In genomic region chr16:22190169-22191088, GRCh38 we compare ENCODE assay signal across 9 cellular contexts. TPM values are rescaled to one million over a fixed set of nuclear protein-coding genes. Genes with fewer than 3 reads are reported as not detected.
DNase-seq lines count a peak whose midpoint lies in the region; ATAC-seq and TF ChIP-seq lines count a peak whose summit lies in the region.
"Had no signal": no experiment of that assay in that cellular context is flagged by ENCODE, and none has a peak within 500 bp of the region (broad histone marks: within the 10 kb centered on the region; RNA-seq: fewer than 3 reads in every experiment).

No MANE protein-coding gene starts in this region.

- ATAC-seq in HG03175 (IDR thresholded peaks at IDR 0.05; ENCODE audit: unreplicated experiment) = peak; percentile 70
- peak; percentile 78 for ATAC-seq in WTC11

- peak; percentile 98 for DNase-seq in AG09309 (ENCODE audit: low read depth)
- peak; percentile 100 for DNase-seq in NCI-H2227 treated with DMSO at 0.1 percent for 48 hours (lab: John Stamatoyannopoulos, UW)
- peak; percentile 100 for DNase-seq in WTC11 (ENCODE audit: low spot score)
- DNase-seq in cardiac fibroblast (ENCODE audit: low read depth in 2 of 2) = peak; percentile 100
- peak; percentile 97 for DNase-seq in inferior parietal cortex (ENCODE audit: extremely low spot score)
- peak; percentile 100 for DNase-seq in spleen

- POLR2A ChIA-PET in WTC11 (lab: Charles Lee) = interaction anchor here (0.6 to 2.2 kb wide), 5 partner anchors 11 to 108 kb away, joined by 3 to 7 read pairs (median 4); partner anchors contain the start of gene EEF2K

- H3K27me3 ChIP-seq in spleen (replicated peaks in 1 of 7) = no peaks in the 10 kb centered on the region

- TF ChIP-seq CTCF in AG09309 (IDR thresholded peaks at IDR 0.05; ENCODE audit: control insufficient read depth, insufficient read depth, low read depth, low read length, missing control alignments) = no peak
- no peak for TF ChIP-seq CTCF in WTC11 (IDR thresholded peaks at IDR 0.05)
- TF ChIP-seq CTCF in cardiac fibroblast (IDR thresholded peaks at IDR 0.05; ENCODE audit: low read depth, low read length) = no peak
- TF ChIP-seq CTCF in spleen (IDR thresholded peaks at IDR 0.05 in 8 of 11, conservative IDR thresholded peaks at IDR 0.05 in 3 of 11) = peak in 2 of 11 experiments; percentile 2 to 10

- H3K27ac ChIP-seq in spleen = peak overlapping the region; percentile 92 to 100 (median 96)

- intact Hi-C loops in spleen (cut with DNase I; ENCODE audit: low total_unique reads) = no loop called here

- H3K4me1 ChIP-seq in spleen = peaks cover 29 to 62% (median 49%) of the 10 kb centered on the region in 6 donors

- peak overlapping the region; percentile 87 for H3K27ac Mint-ChIP-seq in WTC11

- H3K4me3 ChIP-seq in AG09309 (ENCODE audit: control insufficient read depth, low read depth, low read length) (peak overlapping the region; percentile 54), cardiac fibroblast (replicated peaks in 1 of 2; ENCODE audit: low read depth in 2 of 2, low read length in 2 of 2) (peak overlapping the region; percentile 51 to 65), spleen (peak overlapping the region; percentile 38 to 93 (median 72))

- in situ Hi-C loops in GM18951 (cut with MboI; ENCODE audit: low sequenced_read_pairs, unreplicated experiment) = no loop called here

- TF ChIP-seq POLR2A in GM18951 (IDR thresholded peaks at IDR 0.05; ENCODE audit: extremely low read depth, insufficient read depth, insufficient read length) (peak; percentile 72), spleen (IDR thresholded peaks at IDR 0.05) (peak; percentile 86 to 93 (median 86))

- no peaks in the 10 kb centered on the region for H3K36me3 Mint-ChIP-seq in WTC11

- 0 to 1% (median 0%) methylated on average over 67 to 79 of the region's 79 CpGs for WGBS in spleen, 5 donors

- CTCF ChIA-PET in WTC11 (lab: Charles Lee) = interaction anchor here (0.8 to 4.6 kb wide), 14 partner anchors 9 to 241 kb away, joined by 3 to 53 read pairs (median 8); partner anchors contain the start of genes EEF2K, MOSMO, PDZD9 and VWA3A

- H3K4me3 Mint-ChIP-seq in WTC11 = peak overlapping the region; percentile 88

- peaks cover 37% of the 10 kb centered on the region for H3K4me1 Mint-ChIP-seq in WTC11

- H3K9me3 ChIP-seq in spleen = no peaks in the 10 kb centered on the region

- H3K9me3 Mint-ChIP-seq in WTC11 = no peaks in the 10 kb centered on the region

- H3K27me3 Mint-ChIP-seq in WTC11 (ENCODE audit: low read depth) = peaks cover 18% of the 10 kb centered on the region

- H3K36me3 ChIP-seq in spleen = no peaks in the 10 kb centered on the region

TF ChIP-seq in WTC11, 78 proteins besides CTCF, POLR2A, EP300 and RAD21 (continues in another document):
- no peak for TF ChIP-seq AFF4 (CRISPR knock-in tag; IDR thresholded peaks at IDR 0.05; ENCODE audit: borderline replicate concordance)
- peak; percentile 64; the same call in 1 of the 2 replicates for TF ChIP-seq MAX (CRISPR knock-in tag; IDR thresholded peaks at IDR 0.05)
- TF ChIP-seq, protein P1, sequence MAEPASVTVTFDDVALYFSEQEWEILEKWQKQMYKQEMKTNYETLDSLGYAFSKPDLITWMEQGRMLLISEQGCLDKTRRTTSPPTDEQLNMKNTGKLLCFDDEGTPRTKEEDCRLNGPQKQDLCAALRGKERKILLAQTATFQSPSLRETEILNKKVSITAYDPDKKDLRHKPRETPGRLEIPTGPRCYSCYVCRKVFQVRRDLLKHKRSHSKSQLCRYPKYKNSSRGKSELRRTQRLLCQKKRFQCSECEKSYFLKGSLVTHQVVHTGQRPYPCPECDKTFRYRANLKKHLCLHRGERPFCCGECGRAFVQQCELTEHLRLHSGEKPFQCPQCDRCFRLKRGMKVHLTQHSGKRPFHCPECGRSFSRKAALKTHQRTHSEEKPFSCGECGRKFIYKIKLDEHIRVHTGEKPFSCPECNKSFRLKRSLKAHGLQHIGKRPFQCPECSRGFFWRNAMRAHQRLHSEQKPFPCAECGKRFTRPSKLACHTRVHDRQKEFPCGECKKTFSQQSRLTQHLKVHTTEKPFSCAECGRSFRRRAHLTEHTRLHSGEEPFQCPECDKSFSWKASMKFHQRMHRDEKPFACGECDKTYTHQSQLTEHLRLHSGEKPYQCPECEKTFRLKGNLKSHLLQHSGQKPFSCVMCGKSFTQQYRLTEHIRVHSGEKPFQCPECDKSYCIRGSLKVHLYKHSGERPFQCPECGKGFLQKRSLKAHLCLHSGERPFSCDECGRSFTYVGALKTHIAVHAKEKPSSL (CRISPR knock-in tag; conservative IDR thresholded peaks at IDR 0.05) = no peak
- peak; percentile 73; the same call in 1 of the 2 replicates for TF ChIP-seq NFE2L1 (CRISPR knock-in tag; IDR thresholded peaks at IDR 0.05)
- no peak for TF ChIP-seq NR2C2 (CRISPR knock-in tag; IDR thresholded peaks at IDR 0.05)
- no peak for TF ChIP-seq TEAD4 (CRISPR knock-in tag; IDR thresholded peaks at IDR 0.05)
- peak; percentile 85 for TF ChIP-seq SP1 (CRISPR knock-in tag; conservative IDR thresholded peaks at IDR 0.05)
- TF ChIP-seq, protein P2, sequence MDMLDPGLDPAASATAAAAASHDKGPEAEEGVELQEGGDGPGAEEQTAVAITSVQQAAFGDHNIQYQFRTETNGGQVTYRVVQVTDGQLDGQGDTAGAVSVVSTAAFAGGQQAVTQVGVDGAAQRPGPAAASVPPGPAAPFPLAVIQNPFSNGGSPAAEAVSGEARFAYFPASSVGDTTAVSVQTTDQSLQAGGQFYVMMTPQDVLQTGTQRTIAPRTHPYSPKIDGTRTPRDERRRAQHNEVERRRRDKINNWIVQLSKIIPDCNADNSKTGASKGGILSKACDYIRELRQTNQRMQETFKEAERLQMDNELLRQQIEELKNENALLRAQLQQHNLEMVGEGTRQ (CRISPR knock-in tag; IDR thresholded peaks at IDR 0.05) = 0 out of 2 replicates have a peak, but pooled peaks have one; percentile 19
- TF ChIP-seq CREM (CRISPR knock-in tag; IDR thresholded peaks at IDR 0.05) = no peak
- TF ChIP-seq GABPB1 (CRISPR knock-in tag; IDR thresholded peaks at IDR 0.05) = peak; percentile 31; the same call in 1 of the 2 replicates
- TF ChIP-seq, protein P3, sequence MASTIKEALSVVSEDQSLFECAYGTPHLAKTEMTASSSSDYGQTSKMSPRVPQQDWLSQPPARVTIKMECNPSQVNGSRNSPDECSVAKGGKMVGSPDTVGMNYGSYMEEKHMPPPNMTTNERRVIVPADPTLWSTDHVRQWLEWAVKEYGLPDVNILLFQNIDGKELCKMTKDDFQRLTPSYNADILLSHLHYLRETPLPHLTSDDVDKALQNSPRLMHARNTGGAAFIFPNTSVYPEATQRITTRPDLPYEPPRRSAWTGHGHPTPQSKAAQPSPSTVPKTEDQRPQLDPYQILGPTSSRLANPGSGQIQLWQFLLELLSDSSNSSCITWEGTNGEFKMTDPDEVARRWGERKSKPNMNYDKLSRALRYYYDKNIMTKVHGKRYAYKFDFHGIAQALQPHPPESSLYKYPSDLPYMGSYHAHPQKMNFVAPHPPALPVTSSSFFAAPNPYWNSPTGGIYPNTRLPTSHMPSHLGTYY (CRISPR knock-in tag; IDR thresholded peaks at IDR 0.05) = no peak
- TF ChIP-seq, protein P4, sequence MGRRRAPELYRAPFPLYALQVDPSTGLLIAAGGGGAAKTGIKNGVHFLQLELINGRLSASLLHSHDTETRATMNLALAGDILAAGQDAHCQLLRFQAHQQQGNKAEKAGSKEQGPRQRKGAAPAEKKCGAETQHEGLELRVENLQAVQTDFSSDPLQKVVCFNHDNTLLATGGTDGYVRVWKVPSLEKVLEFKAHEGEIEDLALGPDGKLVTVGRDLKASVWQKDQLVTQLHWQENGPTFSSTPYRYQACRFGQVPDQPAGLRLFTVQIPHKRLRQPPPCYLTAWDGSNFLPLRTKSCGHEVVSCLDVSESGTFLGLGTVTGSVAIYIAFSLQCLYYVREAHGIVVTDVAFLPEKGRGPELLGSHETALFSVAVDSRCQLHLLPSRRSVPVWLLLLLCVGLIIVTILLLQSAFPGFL (CRISPR knock-in tag; IDR thresholded peaks at IDR 0.05; ENCODE audit: borderline replicate concordance) = no peak

RNA-seq across cellular contexts. Expression of gene EEF2K, which starts 15.6 kb away (rescaled TPM):
- 23.8 to 27.7 TPM (median 26.7 TPM) in 3 replicates for total RNA-seq in WTC11 (2021)
- 10 to 100 TPM; 19.5 to 37.7 (median 27.5) TPM for total RNA-seq in spleen
- polyA plus RNA-seq in spleen = 1 to 10 TPM; 2.4 to 5.8 (median 2.6) TPM

RNA-seq across cellular contexts. Expression of gene SDR42E2, which starts 28.1 kb away (rescaled TPM):
- total RNA-seq in WTC11 (2021) = 0.09 to 0.18 TPM (median 0.13 TPM) in 3 replicates
- under 1 TPM in 2 of 7 donors, not detected in 5; 0.16 to 0.24 TPM for total RNA-seq in spleen
- under 1 TPM; 0.09 to 0.14 (median 0.10) TPM for polyA plus RNA-seq in spleen
- total RNA-seq: T-helper 2 cell treated with Interferon-gamma antibody and Interleukin-4, amounts not matched to agents 100 ng/mL and 5 ng/mL, for 36 hours had no signal

Comparison
In these comparisons a context has a peak if more than half of its experiments do, and no peak if none do; other contexts are left out.
1. Peak in every context shown above with its lines: DNase-seq, ATAC-seq, H3K4me3 ChIP-seq and H3K27ac ChIP-seq.